Comparison of ENCODE assay signal across 14 cellular contexts in the genomic region with DNA sequence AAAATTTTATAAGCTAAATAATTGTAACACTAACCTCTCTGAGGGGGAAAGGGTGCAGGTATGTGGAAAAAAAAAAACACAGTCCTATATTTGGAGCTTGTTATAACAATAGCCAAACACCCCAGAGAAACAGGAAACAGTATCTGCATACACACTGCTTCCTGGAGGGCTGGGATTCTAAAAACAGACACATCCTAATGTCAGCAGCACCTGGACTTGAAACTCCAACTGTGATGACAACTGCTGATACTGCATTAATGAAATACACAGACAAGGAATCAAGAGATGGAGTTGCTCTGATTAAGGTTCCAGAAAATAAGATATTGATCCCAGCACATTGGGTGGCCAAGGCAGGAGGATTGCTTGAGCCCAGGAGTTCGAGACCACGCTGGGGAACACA. TPM values are rescaled to one million over a fixed set of nuclear protein-coding genes. Genes with fewer than 3 reads are reported as not detected.
DNase-seq lines count a peak whose midpoint lies in the region; ATAC-seq and TF ChIP-seq lines count a peak whose summit lies in the region.
"Had no signal": no experiment of that assay in that cellular context is flagged by ENCODE, and none has a peak within 500 bp of the region (broad histone marks: within the 10 kb centered on the region; RNA-seq: fewer than 3 reads in every experiment).

No MANE protein-coding gene starts in this region.

- WGBS in heart right ventricle, 2 donors: 65 to 66% methylated on average over 2 of the region's 2 CpGs
- WGBS in spleen, 5 donors: 55 to 91% (median 78%) methylated on average over 2 of the region's 2 CpGs
- WGBS in H9 (ENCODE audit: extremely low coverage, insufficient read length, low lambda C conversion rate): no CpG with 5 or more reads among the region's 2 CpGs

- H3K4me1 Mint-ChIP-seq in H9: peaks cover 13 to 27% of the 10 kb centered on the region in 2 experiments

- no peak overlapping the region for H2BK20ac ChIP-seq in H9 (ENCODE audit: low read depth, low read length, poor library complexity, severe bottlenecking)

- H3K23ac ChIP-seq in H9 (ENCODE audit: insufficient read length, low read depth, low read length): no peak overlapping the region

- no peak overlapping the region for H4K91ac ChIP-seq in H9 (ENCODE audit: insufficient read length, low read depth, low read length)

- intact Hi-C loops in heart right ventricle (cut with DNase I): loop anchor here in 9 of 10 donors (5.0 to 10.0 kb wide), 5 partner anchors 51 to 584 kb away; a partner anchor contains a TSS
- intact Hi-C loops in spleen (cut with DNase I; ENCODE audit: low total_unique reads): no loop called here

- peak; percentile 27 to 72 (median 60) for ATAC-seq in heart right ventricle
- no peak for ATAC-seq in GM18505 (IDR thresholded peaks at IDR 0.05; ENCODE audit: unreplicated experiment)
- ATAC-seq: foreskin keratinocyte, left colon had no signal

- H3K79me1 ChIP-seq in H9 (ENCODE audit: insufficient read depth, low read depth, low read length, poor library complexity, severe bottlenecking): peaks cover 9% of the 10 kb centered on the region

- H3K27me3 ChIP-seq in heart right ventricle (no peaks in the 10 kb centered on the region), right atrium auricular region (no peaks in the 10 kb centered on the region), spleen (replicated peaks in 1 of 7) (no peaks in the 10 kb centered on the region), H9 (ENCODE audit: insufficient read depth, low read length) (no peaks in the 10 kb centered on the region)
- H3K27me3 ChIP-seq: foreskin keratinocyte had no signal

- TF ChIP-seq CTCF in heart right ventricle (IDR thresholded peaks at IDR 0.05): no peak
- no peak for TF ChIP-seq CTCF in right atrium auricular region (IDR thresholded peaks at IDR 0.05)
- no peak for TF ChIP-seq CTCF in spleen (IDR thresholded peaks at IDR 0.05 in 8 of 11, conservative IDR thresholded peaks at IDR 0.05 in 3 of 11)
- TF ChIP-seq CTCF in H9 (conservative IDR thresholded peaks at IDR 0.05): no peak

- no peaks in the 10 kb centered on the region for H3K27me3 Mint-ChIP-seq in H9 (ENCODE audit: low read depth)
- H3K27me3 Mint-ChIP-seq: dendritic cell treated with granulocyte-macrophage colony-stimulating factor and Interleukin-4, amounts not matched to agents 40 ng/mL and 50 ng/mL, for 4 days had no signal

- H4K5ac ChIP-seq in H9 (ENCODE audit: insufficient read length, low read depth, low read length): no peak overlapping the region

- H3K27ac ChIP-seq in heart right ventricle (peak overlapping the region in 6 of 10 donors; percentile 11 to 63 (median 48)), right atrium auricular region (no peak overlapping the region), spleen (peak overlapping the region in 6 of 8 donors; percentile 24 to 88 (median 60)), H9 (ENCODE audit: insufficient read length, low read depth, low read length) (no peak overlapping the region)
- H3K27ac ChIP-seq: foreskin keratinocyte, GM23248 had no signal

- no peak overlapping the region for H3K14ac ChIP-seq in H9 (ENCODE audit: insufficient read depth, low read length)

- peaks cover 20% of the 10 kb centered on the region for H3K79me2 ChIP-seq in H9 (ENCODE audit: insufficient read depth, low read length)

- no peak overlapping the region for H3K18ac ChIP-seq in H9 (ENCODE audit: insufficient read length, low read depth, low read length)

- H3K36me3 ChIP-seq in heart right ventricle (peaks cover 0 to 36% (median 3%) of the 10 kb centered on the region in 9 donors), right atrium auricular region (peaks cover 5% of the 10 kb centered on the region), spleen (peaks cover 2 to 46% (median 12%) of the 10 kb centered on the region in 6 donors)

- H3K23me2 ChIP-seq in H9 (ENCODE audit: insufficient read length, low read depth, low read length, poor library complexity, severe bottlenecking): no peaks in the 10 kb centered on the region

- H3K27ac Mint-ChIP-seq in H9: no peak overlapping the region

- H3K36me3 Mint-ChIP-seq in H9 (ENCODE audit: insufficient read depth in 1 of 3, low read depth in 3 of 3): peaks cover 33 to 55% (median 43%) of the 10 kb centered on the region in 3 experiments

- H3K4me3 ChIP-seq in heart right ventricle (peak overlapping the region in 1 of 10 donors; percentile 16), right atrium auricular region (no peak overlapping the region), spleen (no peak overlapping the region)
- H3K4me3 ChIP-seq: GM23248 had no signal

- H3K9me3 Mint-ChIP-seq in H9: no peaks in the 10 kb centered on the region; a peak in 1 of 5 replicates
- H3K9me3 Mint-ChIP-seq: dendritic cell treated with granulocyte-macrophage colony-stimulating factor and Interleukin-4, amounts not matched to agents 40 ng/mL and 50 ng/mL, for 4 days had no signal

- H3K4me3 Mint-ChIP-seq in H9: no peak overlapping the region
- H3K4me3 Mint-ChIP-seq: dendritic cell treated with granulocyte-macrophage colony-stimulating factor and Interleukin-4, amounts not matched to agents 40 ng/mL and 50 ng/mL, for 4 days had no signal

- H3K9ac ChIP-seq in H9 (ENCODE audit: extremely low read depth, insufficient read length, low read length): no peak overlapping the region
- H3K9ac ChIP-seq: GM23248 had no signal

- DNase-seq in heart right ventricle (peak in 1 of 2 donors; percentile 33), right atrium auricular region (ENCODE audit: low spot score) (no peak), MV-4-11 (lab: John Stamatoyannopoulos, UW) (peak; percentile 41), cerebellum (ENCODE audit: low spot score) (peak; percentile 81), spleen (no peak), SKM-1 (lab: John Stamatoyannopoulos, UW; ENCODE audit: unreplicated experiment) (no peak), H9 (no peak)
- DNase-seq: foreskin keratinocyte; GM23248; left colon; NCI-H446 treated with DMSO at 0.1 percent for 48 hours; stimulated activated CD4-positive, alpha-beta T cell treated with anti-CD3 and anti-CD28 coated beads, Interleukin-2, amount 100 ng/mL, for 48 hours had no signal

- H2BK5ac ChIP-seq in H9 (ENCODE audit: insufficient read length, low read length): no peak overlapping the region

- no peak overlapping the region for H3K4ac ChIP-seq in H9 (ENCODE audit: low read depth, low read length)

- no peak overlapping the region for H2AFZ ChIP-seq in H9 (ENCODE audit: low read length)
- H2AFZ ChIP-seq: GM23248 had no signal

- no peak overlapping the region for H3K56ac ChIP-seq in H9 (ENCODE audit: insufficient read length, low read depth, low read length)

- H3K4me1 ChIP-seq in heart right ventricle (peaks cover 0 to 75% (median 40%) of the 10 kb centered on the region in 9 donors), right atrium auricular region (peaks cover 0 to 38% of the 10 kb centered on the region in 2 donors), spleen (peaks cover 25 to 97% (median 57%) of the 10 kb centered on the region in 6 donors), H9 (ENCODE audit: insufficient read depth, low read length) (no peaks in the 10 kb centered on the region; the same call in 1 of the 2 replicates)

- no peak for TF ChIP-seq POLR2A in spleen (IDR thresholded peaks at IDR 0.05)
- TF ChIP-seq POLR2A in GM18505 (IDR thresholded peaks at IDR 0.05; ENCODE audit: borderline replicate concordance, extremely low read depth, insufficient read depth, insufficient read length): no peak

- no peak overlapping the region for H2AK5ac ChIP-seq in H9 (ENCODE audit: insufficient read length, low read length)

- H2BK15ac ChIP-seq in H9 (ENCODE audit: low read depth, low read length): no peak overlapping the region

- H3T11ph ChIP-seq in H9 (ENCODE audit: low read length): no peak overlapping the region

- no peak overlapping the region for H4K8ac ChIP-seq in H9 (replicated peaks; ENCODE audit: insufficient read length, low read depth, low read length)

- H2BK120ac ChIP-seq in H9 (ENCODE audit: low read depth, low read length, poor library complexity, severe bottlenecking): no peak overlapping the region

- H3K4me2 ChIP-seq in H9 (ENCODE audit: insufficient read depth, insufficient read length, low read length): no peak overlapping the region

- no peaks in the 10 kb centered on the region for H4K20me1 ChIP-seq in H9 (ENCODE audit: control insufficient read depth, insufficient read depth, insufficient read length)

- H2BK12ac ChIP-seq in H9 (ENCODE audit: insufficient read length, low read depth, low read length): no peak overlapping the region

- H3K9me3 ChIP-seq in heart right ventricle (no peaks in the 10 kb centered on the region), right atrium auricular region (no peaks in the 10 kb centered on the region), spleen (no peaks in the 10 kb centered on the region), H9 (ENCODE audit: control insufficient read depth, low read depth, low read length) (no peaks in the 10 kb centered on the region)

RNA-seq across cellular contexts. Expression of a gene that starts 9.3 kb away (rescaled TPM):
- total RNA-seq in heart right ventricle (10 to 100 TPM in 1 of 10 donors, 1 to 10 TPM in 9; 4.8 to 10.5 (median 5.7) TPM), right atrium auricular region (1 to 10 TPM; 5.7 to 9.4 TPM), cerebellum (17.5 TPM), spleen (10 to 100 TPM; 14.4 to 35.1 (median 25.3) TPM), H9 (2021) (41.9 and 46.4 TPM in 2 replicates)
- polyA plus RNA-seq in heart right ventricle (10 to 100 TPM in 1 of 2 donors, 1 to 10 TPM in 1; 7.3 to 12.9 TPM), spleen (10 to 100 TPM in 2 of 3 donors, 1 to 10 TPM in 1; 7.2 to 29.2 (median 18.4) TPM)

RNA-seq across cellular contexts. Expression of a gene that starts 45.5 kb away (rescaled TPM):
- 10 to 100 TPM; 38.8 to 78.4 (median 46.6) TPM for total RNA-seq in heart right ventricle
- 10 to 100 TPM; 29.3 to 92.4 TPM for polyA plus RNA-seq in heart right ventricle
- 10 to 100 TPM; 57.6 to 64.7 TPM for total RNA-seq in right atrium auricular region
- total RNA-seq in cerebellum: 65.6 TPM
- 10 to 100 TPM; 55.4 to 77.9 (median 67.7) TPM for total RNA-seq in spleen
- polyA plus RNA-seq in spleen: 10 to 100 TPM; 20.8 to 36.1 (median 29.9) TPM
- total RNA-seq in H9 (2021): 86.5 and 91.8 TPM in 2 replicates

Comparison
In these comparisons a context has a peak if more than half of its experiments do, and no peak if none do; other contexts are left out.
1. H3K27ac ChIP-seq: peak in heart right ventricle (6 of 10) and spleen (6 of 8); none in right atrium auricular region (0 of 2) and H9 (single experiment).
2. DNase-seq: peak in MV-4-11 (single experiment) and cerebellum (single experiment); none in right atrium auricular region (single experiment), spleen (single experiment), SKM-1 (single experiment) and H9 (single experiment).